23 cellular contexts compared by ENCODE assay signal in genomic region chr11:128756469-128756868, GRCh38.
A peak's percentile ranks its signal among the peaks of the same experiment; 100 is the strongest.
DNase-seq lines count a peak whose midpoint lies in the region; ATAC-seq and TF ChIP-seq lines count a peak whose summit lies in the region.
"Had no signal": no experiment of that assay in that cellular context is flagged by ENCODE, and none has a peak within 500 bp of the region (broad histone marks: within the 10 kb centered on the region; RNA-seq: fewer than 3 reads in every experiment).

No MANE protein-coding gene starts in this region.

- H3K36me3 ChIP-seq in neutrophil = peaks cover 54% of the 10 kb centered on the region

- no peak overlapping the region for H3K4me3 ChIP-seq in neutrophil (ENCODE audit: low read depth in 1 of 2, low read length in 1 of 2)
- H3K4me3 ChIP-seq: esophagus muscularis mucosa, heart left ventricle, psoas muscle, stomach, tibial nerve had no signal

- no peak overlapping the region for H3K4me3 Mint-ChIP-seq in activated CD8-positive, alpha-beta T cell treated with anti-CD3 and anti-CD28 coated beads for 36 hours
- no peak overlapping the region for H3K4me3 Mint-ChIP-seq in activated CD8-positive, alpha-beta T cell treated with anti-CD3 and anti-CD28 coated beads, Interleukin-2, amount 10 ng/mL, durations not matched to agents 7 days and 5 days
- H3K4me3 Mint-ChIP-seq in IgD-negative memory B cell (no peak overlapping the region), T-cell (no peak overlapping the region)
- no peak overlapping the region for H3K4me3 Mint-ChIP-seq in activated naive CD8-positive, alpha-beta T cell treated with anti-CD3 and anti-CD28 coated beads, Interleukin-2, amount 10 ng/mL, durations not matched to agents 7 days and 5 days
- H3K4me3 Mint-ChIP-seq: activated naive CD4-positive, alpha-beta T cell treated with anti-CD3 and anti-CD28 coated beads, Interleukin-2, amount 10 ng/mL, durations not matched to agents 7 days and 5 days had no signal

- CTCF ChIA-PET in activated CD8-positive, alpha-beta T cell treated with anti-CD3 and anti-CD28 coated beads for 36 hours (lab: Charles Lee) = interaction anchor here (1.1 to 8.8 kb wide), 17 partner anchors 10 to 589 kb away, joined by 3 to 80 read pairs (median 7); no protein-coding TSS in a partner anchor
- CTCF ChIA-PET in activated CD8-positive, alpha-beta T cell treated with anti-CD3 and anti-CD28 coated beads, Interleukin-2, amount 10 ng/mL, durations not matched to agents 7 days and 5 days (lab: Charles Lee) = interaction anchor here (0.7 to 4.6 kb wide), 29 partner anchors 11 to 599 kb away, joined by 3 to 78 read pairs (median 7); partner anchors contain the start of gene FLI1
- CTCF ChIA-PET in T-cell (lab: Charles Lee) = interaction anchor here in 1 of 2 donors (0.6 to 1.9 kb wide), 9 partner anchors 12 to 671 kb away, joined by 3 to 15 read pairs (median 6); partner anchors contain the start of gene FLI1

- POLR2A ChIA-PET in activated CD8-positive, alpha-beta T cell treated with anti-CD3 and anti-CD28 coated beads for 36 hours (lab: Charles Lee) = interaction anchor here (1.4 to 1.6 kb wide), 2 partner anchors 29 to 36 kb away, joined by 3 read pairs; no protein-coding TSS in a partner anchor
- POLR2A ChIA-PET in activated CD8-positive, alpha-beta T cell treated with anti-CD3 and anti-CD28 coated beads, Interleukin-2, amount 10 ng/mL, durations not matched to agents 7 days and 5 days (lab: Charles Lee) = no interaction called here
- POLR2A ChIA-PET in activated naive CD8-positive, alpha-beta T cell treated with anti-CD3 and anti-CD28 coated beads, Interleukin-2, amount 10 ng/mL, durations not matched to agents 7 days and 5 days (lab: Charles Lee) = interaction anchor here (1.4 kb wide), 1 partner anchor 61 kb away, joined by 7 read pairs; no protein-coding TSS in a partner anchor
- POLR2A ChIA-PET in T-cell (lab: Charles Lee) = interaction anchor here in 1 of 2 donors (0.6 to 0.7 kb wide), 3 partner anchors 238 to 272 kb away, joined by 3 to 4 read pairs (median 3); no protein-coding TSS in a partner anchor

- H3K27ac Mint-ChIP-seq in activated CD8-positive, alpha-beta T cell treated with anti-CD3 and anti-CD28 coated beads for 36 hours = peak overlapping the region; percentile 60
- H3K27ac Mint-ChIP-seq in activated CD8-positive, alpha-beta T cell treated with anti-CD3 and anti-CD28 coated beads, Interleukin-2, amount 10 ng/mL, durations not matched to agents 7 days and 5 days = no peak overlapping the region
- H3K27ac Mint-ChIP-seq in IgD-negative memory B cell (peak overlapping the region; percentile 68 to 94 (median 75)), T-cell (peak overlapping the region in 1 of 2 donors; percentile 50)
- peak overlapping the region; percentile 51 for H3K27ac Mint-ChIP-seq in activated naive CD8-positive, alpha-beta T cell treated with anti-CD3 and anti-CD28 coated beads, Interleukin-2, amount 10 ng/mL, durations not matched to agents 7 days and 5 days

- H3K36me3 Mint-ChIP-seq in activated CD8-positive, alpha-beta T cell treated with anti-CD3 and anti-CD28 coated beads for 36 hours (ENCODE audit: low read depth) = peaks cover 31% of the 10 kb centered on the region
- H3K36me3 Mint-ChIP-seq in activated CD8-positive, alpha-beta T cell treated with anti-CD3 and anti-CD28 coated beads, Interleukin-2, amount 10 ng/mL, durations not matched to agents 7 days and 5 days (ENCODE audit: low read depth) = peaks cover 56% of the 10 kb centered on the region
- H3K36me3 Mint-ChIP-seq in IgD-negative memory B cell = peaks cover 7% of the 10 kb centered on the region
- peaks cover 38% of the 10 kb centered on the region for H3K36me3 Mint-ChIP-seq in activated naive CD8-positive, alpha-beta T cell treated with anti-CD3 and anti-CD28 coated beads, Interleukin-2, amount 10 ng/mL, durations not matched to agents 7 days and 5 days
- peaks cover 41% of the 10 kb centered on the region for H3K36me3 Mint-ChIP-seq in T-cell

- no peak for DNase-seq in activated CD8-positive, alpha-beta T cell treated with anti-CD3 and anti-CD28 coated beads for 36 hours
- DNase-seq in activated CD8-positive, alpha-beta T cell treated with anti-CD3 and anti-CD28 coated beads, Interleukin-2, amount 10 ng/mL, durations not matched to agents 7 days and 5 days = no peak
- DNase-seq in activated naive CD8-positive, alpha-beta T cell treated with anti-CD3 and anti-CD28 coated beads, Interleukin-2, amount 10 ng/mL, durations not matched to agents 7 days and 5 days = no peak
- DNase-seq in T-cell (no peak), pons (ENCODE audit: low spot score) (no peak), GM10266 (ENCODE audit: extremely low spot score) (no peak)
- DNase-seq: Calu3, cortex of kidney, DMS79 treated with DMSO at 0.1 percent for 48 hours, NCI-H1417, NCI-H2081 treated with DMSO at 0.1 percent for 48 hours, NCI-H345, NCI-H774, psoas muscle, stomach had no signal

- H3K27ac ChIP-seq in neutrophil = peak overlapping the region; percentile 74
- H3K27ac ChIP-seq: esophagus muscularis mucosa, foreskin keratinocyte, psoas muscle, RWPE1 had no signal

- intact Hi-C loops in activated CD8-positive, alpha-beta T cell treated with anti-CD3 and anti-CD28 coated beads for 36 hours (cut with micrococcal nuclease) = loop anchor here (5.0 kb wide), 3 partner anchors 59 to 124 kb away; no protein-coding TSS in a partner anchor

- ATAC-seq in activated CD8-positive, alpha-beta T cell treated with anti-CD3 and anti-CD28 coated beads for 36 hours = no peak
- ATAC-seq in activated CD8-positive, alpha-beta T cell treated with anti-CD3 and anti-CD28 coated beads, Interleukin-2, amount 10 ng/mL, durations not matched to agents 7 days and 5 days = no peak
- no peak for ATAC-seq in activated naive CD8-positive, alpha-beta T cell treated with anti-CD3 and anti-CD28 coated beads, Interleukin-2, amount 10 ng/mL, durations not matched to agents 7 days and 5 days (ENCODE audit: low read depth)
- no peak for ATAC-seq in T-cell (replicated peaks in 1 of 4)

- H3K9me3 ChIP-seq in neutrophil = no peaks in the 10 kb centered on the region
- H3K9me3 ChIP-seq: esophagus muscularis mucosa, heart left ventricle, psoas muscle, stomach, tibial nerve had no signal

- TF ChIP-seq CTCF in activated CD8-positive, alpha-beta T cell treated with anti-CD3 and anti-CD28 coated beads for 36 hours (IDR thresholded peaks at IDR 0.05) = no peak
- no peak for TF ChIP-seq CTCF in neutrophil (IDR thresholded peaks at IDR 0.05)
- no peak for TF ChIP-seq CTCF in GM10266 (IDR thresholded peaks at IDR 0.05; ENCODE audit: control insufficient read depth, insufficient read depth, low read depth, missing control alignments)

- H3K4me1 ChIP-seq in neutrophil (ENCODE audit: control insufficient read depth in 1 of 2, insufficient read depth in 1 of 2, low read depth in 1 of 2, low read length in 1 of 2) = peaks cover 37 to 47% of the 10 kb centered on the region in 2 experiments
- H3K4me1 ChIP-seq: foreskin keratinocyte had no signal

- H3K9me3 Mint-ChIP-seq in activated CD8-positive, alpha-beta T cell treated with anti-CD3 and anti-CD28 coated beads for 36 hours = no peaks in the 10 kb centered on the region
- H3K9me3 Mint-ChIP-seq in activated CD8-positive, alpha-beta T cell treated with anti-CD3 and anti-CD28 coated beads, Interleukin-2, amount 10 ng/mL, durations not matched to agents 7 days and 5 days (ENCODE audit: insufficient read depth) = no peaks in the 10 kb centered on the region
- no peaks in the 10 kb centered on the region for H3K9me3 Mint-ChIP-seq in IgD-negative memory B cell
- no peaks in the 10 kb centered on the region for H3K9me3 Mint-ChIP-seq in activated naive CD8-positive, alpha-beta T cell treated with anti-CD3 and anti-CD28 coated beads, Interleukin-2, amount 10 ng/mL, durations not matched to agents 7 days and 5 days
- no peaks in the 10 kb centered on the region for H3K9me3 Mint-ChIP-seq in T-cell
- H3K9me3 Mint-ChIP-seq: activated naive CD4-positive, alpha-beta T cell treated with anti-CD3 and anti-CD28 coated beads, Interleukin-2, amount 10 ng/mL, durations not matched to agents 7 days and 5 days had no signal

- H3K27me3 Mint-ChIP-seq in activated CD8-positive, alpha-beta T cell treated with anti-CD3 and anti-CD28 coated beads for 36 hours = no peaks in the 10 kb centered on the region
- no peaks in the 10 kb centered on the region for H3K27me3 Mint-ChIP-seq in activated CD8-positive, alpha-beta T cell treated with anti-CD3 and anti-CD28 coated beads, Interleukin-2, amount 10 ng/mL, durations not matched to agents 7 days and 5 days (ENCODE audit: low read depth)
- H3K27me3 Mint-ChIP-seq in IgD-negative memory B cell (no peaks in the 10 kb centered on the region), T-cell (no peaks in the 10 kb centered on the region)
- no peaks in the 10 kb centered on the region for H3K27me3 Mint-ChIP-seq in activated naive CD8-positive, alpha-beta T cell treated with anti-CD3 and anti-CD28 coated beads, Interleukin-2, amount 10 ng/mL, durations not matched to agents 7 days and 5 days
- H3K27me3 Mint-ChIP-seq: activated naive CD4-positive, alpha-beta T cell treated with anti-CD3 and anti-CD28 coated beads, Interleukin-2, amount 10 ng/mL, durations not matched to agents 7 days and 5 days had no signal

- peaks cover 84% of the 10 kb centered on the region for H3K4me1 Mint-ChIP-seq in activated CD8-positive, alpha-beta T cell treated with anti-CD3 and anti-CD28 coated beads for 36 hours (ENCODE audit: low read depth)
- peaks cover 74% of the 10 kb centered on the region for H3K4me1 Mint-ChIP-seq in activated CD8-positive, alpha-beta T cell treated with anti-CD3 and anti-CD28 coated beads, Interleukin-2, amount 10 ng/mL, durations not matched to agents 7 days and 5 days (ENCODE audit: low read depth)
- H3K4me1 Mint-ChIP-seq in IgD-negative memory B cell (peaks cover 63 to 82% (median 71%) of the 10 kb centered on the region in 3 donors), T-cell (peaks cover 86 to 88% (median 88%) of the 10 kb centered on the region in 3 donors)
- H3K4me1 Mint-ChIP-seq in activated naive CD8-positive, alpha-beta T cell treated with anti-CD3 and anti-CD28 coated beads, Interleukin-2, amount 10 ng/mL, durations not matched to agents 7 days and 5 days = peaks cover 60% of the 10 kb centered on the region

- H3K27me3 ChIP-seq in neutrophil = no peaks in the 10 kb centered on the region
- H3K27me3 ChIP-seq: esophagus muscularis mucosa, heart left ventricle, stomach, tibial nerve had no signal
